In genomic region chr11:46383974-46384701, GRCh38 we compare ENCODE assay signal across 1 cellular context.
A peak's percentile ranks its signal among the peaks of the same experiment; 100 is the strongest.
TF ChIP-seq lines count a peak whose summit lies in the region.

No MANE protein-coding gene starts in this region.

TF ChIP-seq in HepG2, 621 proteins besides CTCF, POLR2A, EP300 and RAD21:
- TF ChIP-seq AGO2 (optimal IDR thresholded peaks at IDR 0.05; ENCODE audit: low read depth, low read length) = peak; percentile 71
- TF ChIP-seq ZNF263 (CRISPR knock-in tag; IDR thresholded peaks at IDR 0.05) = no peak
